In the genomic region with DNA sequence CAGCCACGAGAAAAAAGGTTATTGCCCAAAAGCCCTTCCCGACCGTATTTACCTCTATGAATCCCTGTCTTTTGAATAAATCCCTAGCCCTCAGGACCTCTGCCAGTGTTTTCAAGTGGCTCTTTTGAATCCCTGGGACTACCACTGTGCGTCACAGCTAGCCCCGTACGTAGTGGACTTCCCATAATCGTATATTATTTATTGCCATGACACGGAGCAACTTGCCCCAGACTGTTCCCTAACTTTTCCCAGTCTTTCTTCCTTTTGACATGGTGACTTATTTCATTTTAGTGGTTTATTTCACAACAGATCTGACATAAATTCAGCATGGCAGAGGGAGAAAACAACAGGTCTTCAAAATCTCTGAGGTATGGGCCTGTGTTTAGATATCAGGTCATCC, we compare ENCODE assay signal across 29 cellular contexts.
"Had no signal": no experiment of that assay in that cellular context is flagged by ENCODE, and none has a peak within 500 bp of the region (broad histone marks: within the 10 kb centered on the region; RNA-seq: fewer than 3 reads in every experiment).

No MANE protein-coding gene starts in this region.

- H3K9me3 ChIP-seq: breast epithelium, gastroesophageal sphincter, ovary, right lobe of liver, stomach, thyroid gland, upper lobe of right lung had no signal

- H3K4me3 Mint-ChIP-seq: activated CD8-positive, alpha-beta T cell treated with anti-CD3 and anti-CD28 coated beads for 36 hours; activated naive CD4-positive, alpha-beta T cell treated with anti-CD3 and anti-CD28 coated beads, Interleukin-2, amount 10 ng/mL, durations not matched to agents 7 days and 5 days; activated naive CD8-positive, alpha-beta T cell treated with anti-CD3 and anti-CD28 coated beads, Interleukin-2, amount 50 U/mL, for 24 hours; activated T-helper 1 cell treated with anti-CD3 and anti-CD28 coated beads, Interleukin-12 subunit alpha, Interleukin-12 subunit beta, Interleukin-2, Interleukin-4 antibody, amounts not matched to agents 30 ng/mL and 10 ng/mL and 1 ng/mL, durations not matched to agents 14 hours and 24 hours and 36 hours; naive thymus-derived CD4-positive, alpha-beta T cell; stimulated activated memory B cell treated with anti-CD40 and anti-IgM and Interleukin-4, amounts not matched to agents 10 μg/mL and 1 μg/mL and 100 μg/mL, for 72 hours; T-helper 1 cell treated with Interleukin-12 subunit alpha and Interleukin-12 subunit beta and Interleukin-4 antibody, amounts not matched to agents 30 μg/mL and 1 μg/mL, for 36 hours had no signal

- ATAC-seq: activated CD8-positive, alpha-beta T cell treated with anti-CD3 and anti-CD28 coated beads for 36 hours; activated naive CD8-positive, alpha-beta T cell treated with anti-CD3 and anti-CD28 coated beads, Interleukin-2, amount 50 U/mL, for 24 hours; gastroesophageal sphincter; left colon; naive thymus-derived CD4-positive, alpha-beta T cell; right lobe of liver; stimulated activated memory B cell treated with anti-CD40 and anti-IgM and Interleukin-4, amounts not matched to agents 10 μg/mL and 1 μg/mL and 100 μg/mL, for 72 hours; upper lobe of right lung had no signal

- H3K9me3 Mint-ChIP-seq: activated CD8-positive, alpha-beta T cell treated with anti-CD3 and anti-CD28 coated beads for 36 hours; activated naive CD8-positive, alpha-beta T cell treated with anti-CD3 and anti-CD28 coated beads, Interleukin-2, amount 50 U/mL, for 24 hours; stimulated activated memory B cell treated with anti-CD40 and anti-IgM and Interleukin-4, amounts not matched to agents 10 μg/mL and 1 μg/mL and 100 μg/mL, for 72 hours had no signal

- H3K36me3 ChIP-seq: breast epithelium, gastroesophageal sphincter, ovary, right lobe of liver, stomach, thyroid gland, upper lobe of right lung had no signal

- H3K4me3 ChIP-seq: breast epithelium, gastroesophageal sphincter, ovary, right lobe of liver, skin epidermis, stomach, thyroid gland, upper lobe of right lung had no signal

- DNase-seq: activated CD4-positive, alpha-beta T cell treated with anti-CD3 and anti-CD28 coated beads for 48 hours; activated CD8-positive, alpha-beta T cell treated with anti-CD3 and anti-CD28 coated beads for 36 hours; activated gamma-delta T cell; activated naive CD4-positive, alpha-beta T cell treated with anti-CD3 and anti-CD28 coated beads, Interleukin-2, amount 10 ng/mL, durations not matched to agents 7 days and 5 days; activated naive CD8-positive, alpha-beta T cell treated with anti-CD3 and anti-CD28 coated beads, Interleukin-2, amount 50 U/mL, for 24 hours; central memory CD4-positive, alpha-beta T cell; head of caudate nucleus; hippocampal formation; left colon; midbrain; naive thymus-derived CD4-positive, alpha-beta T cell; ovary; right lobe of liver; stimulated activated CD4-positive, alpha-beta T cell treated with anti-CD3 and anti-CD28 coated beads, Interleukin-1b, Interleukin-23, amount 100 ng/mL, for 48 hours; stimulated activated CD4-positive, alpha-beta T cell treated with anti-CD3 and anti-CD28 coated beads, Interleukin-4, amount 100 ng/mL, for 4 hours; stimulated activated CD8-positive, alpha-beta memory T cell treated with anti-CD3 and anti-CD28 coated beads, Interleukin-4, amount 100 ng/mL, for 48 hours; stomach; SW 1271; T-helper 9 cell; thyroid gland; upper lobe of right lung had no signal

- H3K27me3 Mint-ChIP-seq: activated CD8-positive, alpha-beta T cell treated with anti-CD3 and anti-CD28 coated beads for 36 hours; activated naive CD8-positive, alpha-beta T cell treated with anti-CD3 and anti-CD28 coated beads, Interleukin-2, amount 50 U/mL, for 24 hours; progenitor cell of endocrine pancreas; stimulated activated memory B cell treated with anti-CD40 and anti-IgM and Interleukin-4, amounts not matched to agents 10 μg/mL and 1 μg/mL and 100 μg/mL, for 72 hours had no signal

- H3K4me1 ChIP-seq: breast epithelium, gastroesophageal sphincter, right lobe of liver, stomach, thyroid gland, upper lobe of right lung had no signal

- H3K27me3 ChIP-seq: breast epithelium, gastroesophageal sphincter, ovary, right lobe of liver, stomach, thyroid gland, upper lobe of right lung had no signal

- H3K36me3 Mint-ChIP-seq: stimulated activated memory B cell treated with anti-CD40 and anti-IgM and Interleukin-4, amounts not matched to agents 10 μg/mL and 1 μg/mL and 100 μg/mL, for 72 hours had no signal

- H3K27ac ChIP-seq: breast epithelium, gastroesophageal sphincter, ovary, right lobe of liver, skin epidermis, stomach, thyroid gland, upper lobe of right lung, VCaP had no signal

- H3K27ac Mint-ChIP-seq: activated CD8-positive, alpha-beta T cell treated with anti-CD3 and anti-CD28 coated beads for 36 hours; activated naive CD4-positive, alpha-beta T cell treated with anti-CD3 and anti-CD28 coated beads, Interleukin-2, amount 10 ng/mL, durations not matched to agents 7 days and 5 days; activated naive CD8-positive, alpha-beta T cell treated with anti-CD3 and anti-CD28 coated beads, Interleukin-2, amount 50 U/mL, for 24 hours; activated T-helper 1 cell treated with anti-CD3 and anti-CD28 coated beads, Interleukin-12 subunit alpha, Interleukin-12 subunit beta, Interleukin-2, Interleukin-4 antibody, amounts not matched to agents 30 ng/mL and 10 ng/mL and 1 ng/mL, durations not matched to agents 14 hours and 24 hours and 36 hours; naive thymus-derived CD4-positive, alpha-beta T cell; progenitor cell of endocrine pancreas; stimulated activated memory B cell treated with anti-CD40 and anti-IgM and Interleukin-4, amounts not matched to agents 10 μg/mL and 1 μg/mL and 100 μg/mL, for 72 hours; T-helper 1 cell treated with Interleukin-12 subunit alpha and Interleukin-12 subunit beta and Interleukin-4 antibody, amounts not matched to agents 30 μg/mL and 1 μg/mL, for 36 hours had no signal
